1 cellular context compared by ENCODE assay signal in genomic region chr5:143206194-143207053, GRCh38.
TF ChIP-seq lines count a peak whose summit lies in the region.

No MANE protein-coding gene starts in this region.

TF ChIP-seq in GM23338, 12 proteins besides CTCF, POLR2A, EP300 and RAD21:
- TF ChIP-seq ZNF462 (CRISPR knock-in tag; IDR thresholded peaks at IDR 0.05) (no peak), EZH2 (IDR thresholded peaks at IDR 0.05; ENCODE audit: low read depth, unreplicated experiment) (no peak), CREB1 (CRISPR knock-in tag; IDR thresholded peaks at IDR 0.05; ENCODE audit: low read depth) (no peak)
TF ChIP-seq in GM23338: peak in this region for 0.
